20 cellular contexts compared by ENCODE assay signal in the genomic region with DNA sequence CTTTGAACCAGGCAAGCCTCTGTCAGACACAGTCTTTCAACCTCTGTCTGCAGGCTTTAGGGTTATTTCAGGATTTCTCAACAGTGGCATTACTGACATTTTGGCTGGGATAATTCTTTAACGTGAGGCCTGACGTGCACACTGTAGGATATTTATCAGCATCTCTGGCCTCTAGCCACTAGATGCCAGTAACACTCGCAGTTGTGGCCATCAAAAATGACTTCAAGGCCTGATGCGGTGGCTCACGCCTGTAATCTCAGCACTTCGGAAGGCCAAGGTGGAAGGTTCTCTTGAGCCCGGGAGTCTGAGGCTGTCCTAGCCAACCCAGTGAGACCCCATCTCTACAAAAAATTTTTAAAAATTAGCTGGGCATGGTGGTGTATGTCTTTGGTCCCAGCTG.
DNase-seq lines count a peak whose midpoint lies in the region; ATAC-seq, FAIRE-seq and TF ChIP-seq lines count a peak whose summit lies in the region.
"Had no signal": no experiment of that assay in that cellular context is flagged by ENCODE, and none has a peak within 500 bp of the region (broad histone marks: within the 10 kb centered on the region; RNA-seq: fewer than 3 reads in every experiment).

No MANE protein-coding gene starts in this region.

- no peaks in the 10 kb centered on the region for H3K79me2 ChIP-seq in H1 (ENCODE audit: control insufficient read depth in 1 of 2, insufficient read depth in 2 of 2, low read length in 2 of 2)
- no peaks in the 10 kb centered on the region for H3K79me2 ChIP-seq in PC-9 (ENCODE audit: low read depth)

- no peak overlapping the region for H3K4me2 ChIP-seq in H1 (ENCODE audit: insufficient read depth in 1 of 2, low read depth in 2 of 2, low read length in 2 of 2)
- no peak overlapping the region for H3K4me2 ChIP-seq in PC-9
- H3K4me2 ChIP-seq: GM23338 had no signal

- no peak overlapping the region for H3K4me3 ChIP-seq in HEK293 (ENCODE audit: low read depth, low read length)
- H3K4me3 ChIP-seq in Panc1 (ENCODE audit: low read depth in 2 of 2, low read length in 2 of 2), result no peak overlapping the region
- H3K4me3 ChIP-seq in H1 (ENCODE audit: extremely low read depth in 1 of 4, insufficient read depth in 2 of 4, low read depth in 3 of 4, low read length in 4 of 4), result no peak overlapping the region
- H3K4me3 ChIP-seq in dorsolateral prefrontal cortex, result no peak overlapping the region
- no peak overlapping the region for H3K4me3 ChIP-seq in PC-9
- H3K4me3 ChIP-seq: GM23338 had no signal

- H3K27me3 ChIP-seq in Panc1 (ENCODE audit: control insufficient read depth, insufficient read depth, low read length) (no peaks in the 10 kb centered on the region), H1 (replicated peaks in 1 of 4; ENCODE audit: control insufficient read depth in 3 of 4, extremely low read depth in 1 of 4, insufficient read depth in 3 of 4, low read length in 3 of 4) (no peaks in the 10 kb centered on the region), dorsolateral prefrontal cortex (no peaks in the 10 kb centered on the region), PC-9 (ENCODE audit: insufficient read depth, low read depth) (no peaks in the 10 kb centered on the region)

- H3K14ac ChIP-seq in H1 (ENCODE audit: insufficient read length), result no peak overlapping the region

- H3F3A ChIP-seq in PC-9 (ENCODE audit: insufficient read depth, low read depth), result peaks cover 37% of the 10 kb centered on the region

- intact Hi-C loops in Panc1 (cut with micrococcal nuclease; ENCODE audit: unreplicated experiment) (no loop called here), dorsolateral prefrontal cortex (cut with DNase I) (no loop called here), PC-9 (cut with micrococcal nuclease; ENCODE audit: unreplicated experiment) (no loop called here)

- no peak for ATAC-seq in Panc1
- ATAC-seq: CD8-positive, alpha-beta T cell; GM23338 had no signal

- H3K4me1 ChIP-seq in HEK293 (ENCODE audit: control insufficient read depth, insufficient read depth, low read length), result peaks cover 6% of the 10 kb centered on the region; the same call in 1 of the 2 replicates
- peaks cover 13% of the 10 kb centered on the region for H3K4me1 ChIP-seq in Panc1 (ENCODE audit: control insufficient read depth, insufficient read depth, low read length)
- H3K4me1 ChIP-seq in H1 (replicated peaks in 1 of 4; ENCODE audit: control insufficient read depth in 3 of 4, insufficient read depth in 4 of 4, low read length in 3 of 4), result no peaks in the 10 kb centered on the region
- H3K4me1 ChIP-seq in PC-9 (replicated peaks; ENCODE audit: insufficient read depth), result peaks cover 44% of the 10 kb centered on the region

- no peaks in the 10 kb centered on the region; the same call in 1 of the 2 replicates for H3K23me2 ChIP-seq in H1 (ENCODE audit: low read depth, low read length)

- CTCF ChIA-PET in HEK293 (lab: Yijun Ruan, JAX), result interaction anchor here (0.6 to 1.3 kb wide), 2 partner anchors 25 to 33 kb away, joined by 3 read pairs; no protein-coding TSS in a partner anchor
- CTCF ChIA-PET in Panc1 (lab: Charles Lee), result no interaction called here
- CTCF ChIA-PET in H1 (lab: Charles Lee; ENCODE audit: partially characterized antibody), result no interaction called here
- CTCF ChIA-PET in PC-9 (lab: Charles Lee), result no interaction called here

- no peak for TF ChIP-seq EP300 in H1 (IDR thresholded peaks at IDR 0.05; ENCODE audit: borderline replicate concordance in 1 of 2, low read depth in 2 of 2, low read length in 2 of 2)

- POLR2A ChIA-PET in HEK293 (lab: Yijun Ruan, JAX) (no interaction called here), Panc1 (lab: Charles Lee) (no interaction called here), H1 (lab: Charles Lee; ENCODE audit: partially characterized antibody) (no interaction called here), PC-9 (lab: Charles Lee; ENCODE audit: unreplicated experiment) (no interaction called here)

- H2BK12ac ChIP-seq in H1 (ENCODE audit: low read depth, low read length), result no peak overlapping the region

- peak; percentile 19 to 25; a peak in 3 of 4 replicates for TF ChIP-seq RAD21 in H1 (IDR thresholded peaks at IDR 0.05 in 1 of 2, conservative IDR thresholded peaks at IDR 0.05 in 1 of 2; ENCODE audit: low read depth in 2 of 2, low read length in 2 of 2)

- no peaks in the 10 kb centered on the region for H3K9me2 ChIP-seq in PC-9 (ENCODE audit: insufficient read depth)

- DNase-seq in GM10266 (ENCODE audit: extremely low spot score) (no peak), Panc1 (ENCODE audit: low read depth, low spot score) (no peak), H1 (ENCODE audit: low read depth in 1 of 2, low spot score in 2 of 2) (no peak), dorsolateral prefrontal cortex (no peak), NCI-H446 treated with DMSO at 0.1 percent for 48 hours (lab: John Stamatoyannopoulos, UW) (no peak), PC-9 (no peak), mucosa of gallbladder (ENCODE audit: low spot score) (no peak)
- DNase-seq: CD8-positive, alpha-beta T cell; COR-L47; DMS153; DMS79 treated with DMSO at 0.1 percent for 48 hours; EL; H9; HFFc6; KG1 had no signal

- H2BK20ac ChIP-seq in H1 (ENCODE audit: low read length), result no peak overlapping the region

- no peaks in the 10 kb centered on the region for H3K79me1 ChIP-seq in H1 (ENCODE audit: low read depth, low read length)

- no peak overlapping the region for H3K4ac ChIP-seq in H1 (replicated peaks; ENCODE audit: insufficient read length, low read depth, low read length)

- H4K8ac ChIP-seq in H1 (ENCODE audit: extremely low read depth, insufficient read depth, low read length), result no peak overlapping the region

- H3K36me3 ChIP-seq in HEK293 (ENCODE audit: control insufficient read depth in 2 of 2, insufficient read depth in 1 of 2, low read length in 2 of 2) (no peaks in the 10 kb centered on the region), Panc1 (ENCODE audit: control insufficient read depth, insufficient read depth, low read length) (no peaks in the 10 kb centered on the region), H1 (ENCODE audit: control insufficient read depth in 2 of 4, insufficient read depth in 4 of 4, low read length in 3 of 4) (no peaks in the 10 kb centered on the region), PC-9 (ENCODE audit: low read depth) (no peaks in the 10 kb centered on the region)

- in situ Hi-C loops in Panc1 (cut with HindIII; ENCODE audit: low pct_unique_long_range_greater_than_20kb, low sequenced_read_pairs), result no loop called here

- H3K27ac ChIP-seq in HEK293 (ENCODE audit: extremely low read depth, low read depth, low read length) (no peak overlapping the region), Panc1 (ENCODE audit: low read length) (peak overlapping the region; percentile 60; the same call in 1 of the 2 replicates), H1 (ENCODE audit: low read depth, low read length) (no peak overlapping the region), dorsolateral prefrontal cortex (peak overlapping the region in 3 of 59 donors; percentile 7 to 40 (median 26)), PC-9 (no peak overlapping the region)

- H2BK120ac ChIP-seq in H1 (replicated peaks; ENCODE audit: low read depth, low read length), result no peak overlapping the region

- no peak overlapping the region for H2BK5ac ChIP-seq in H1 (ENCODE audit: low read depth, low read length)

- H3K9ac ChIP-seq in H1 (replicated peaks in 1 of 4; ENCODE audit: extremely low read depth in 1 of 4, low read depth in 3 of 4, low read length in 3 of 4), result no peak overlapping the region

- no peak overlapping the region for H2AK5ac ChIP-seq in H1 (ENCODE audit: low read depth, low read length)

- no peak overlapping the region for H2AFZ ChIP-seq in H1 (ENCODE audit: low read length)
- no peak overlapping the region for H2AFZ ChIP-seq in PC-9
- H2AFZ ChIP-seq: GM23338 had no signal

- H4K91ac ChIP-seq in H1 (replicated peaks; ENCODE audit: insufficient read length, low read length), result no peak overlapping the region

- H3K56ac ChIP-seq in H1 (replicated peaks; ENCODE audit: insufficient read length, low read depth, low read length), result no peak overlapping the region

- no peak overlapping the region for H3K23ac ChIP-seq in H1 (ENCODE audit: insufficient read length)

- 96% methylated on average over 7 of the region's 7 CpGs; no CpG with 5 or more reads in 1 of the 2 experiments for WGBS in H1 (ENCODE audit: extremely low coverage in 1 of 2, insufficient coverage in 1 of 2, insufficient read length in 1 of 2, insufficient replicate concordance in 2 of 2, low coverage in 1 of 2, low lambda C conversion rate in 2 of 2, missing lambda C conversion rate in 1 of 2), 2 experiments

- FAIRE-seq in H1 (lab: Jason Lieb, UNC), result no peak
- FAIRE-seq: A204.1, D721Med, G401.6 had no signal

- no peak overlapping the region for H4K5ac ChIP-seq in H1 (ENCODE audit: insufficient read length, low read depth, low read length)

- TF ChIP-seq CTCF in GM10266 (IDR thresholded peaks at IDR 0.05; ENCODE audit: control insufficient read depth, insufficient read depth, low read depth, missing control alignments) (peak; percentile 14), HEK293 (tag by site-specific recombination; IDR thresholded peaks at IDR 0.05) (no peak), Panc1 (IDR thresholded peaks at IDR 0.05) (no peak), H1 (IDR thresholded peaks at IDR 0.05; ENCODE audit: control extremely low read depth in 1 of 3, insufficient read depth in 1 of 3, low read depth in 1 of 3, low read length in 3 of 3) (no peak), dorsolateral prefrontal cortex (IDR thresholded peaks at IDR 0.05 in 54 of 56, conservative IDR thresholded peaks at IDR 0.05 in 2 of 56; ENCODE audit: low read depth in 1 of 56, partially characterized antibody in 56 of 56) (no peak), PC-9 (conservative IDR thresholded peaks at IDR 0.05) (no peak)

- H4K20me1 ChIP-seq in H1 (replicated peaks in 1 of 2; ENCODE audit: control insufficient read depth in 1 of 2, insufficient read depth in 2 of 2, low read length in 2 of 2), result no peaks in the 10 kb centered on the region
- no peaks in the 10 kb centered on the region for H4K20me1 ChIP-seq in PC-9 (ENCODE audit: insufficient read depth)

- no peak overlapping the region for H3K18ac ChIP-seq in H1 (ENCODE audit: extremely low read depth, low read length)

- H3K9me3 ChIP-seq in HEK293 (ENCODE audit: control insufficient read depth, insufficient read depth, low read depth, low read length), result no peaks in the 10 kb centered on the region
- no peaks in the 10 kb centered on the region for H3K9me3 ChIP-seq in Panc1 (ENCODE audit: control insufficient read depth, insufficient read depth, low read depth, low read length)
- no peaks in the 10 kb centered on the region for H3K9me3 ChIP-seq in H1 (ENCODE audit: insufficient read depth in 2 of 2, low read depth in 1 of 2, low read length in 1 of 2)
- H3K9me3 ChIP-seq in PC-9 (ENCODE audit: insufficient read depth, low read depth), result no peaks in the 10 kb centered on the region

- TF ChIP-seq POLR2A in H1 (IDR thresholded peaks at IDR 0.05; ENCODE audit: control extremely low read depth in 1 of 2, low read depth in 2 of 2, low read length in 2 of 2), result no peak

- no TSS peak for BruUV-seq in Panc1 (replicated peaks; lab: Mats Ljungman, UMichigan)
- no TSS peak for BruUV-seq in PC-9 (replicated peaks; lab: Mats Ljungman, UMichigan)

- no peak overlapping the region for H2BK15ac ChIP-seq in H1 (ENCODE audit: low read length)

TF ChIP-seq in H1, 55 proteins besides CTCF, POLR2A, EP300 and RAD21 (continues in another document):
- no peak for TF ChIP-seq SIX5 (IDR thresholded peaks at IDR 0.05; ENCODE audit: low read depth, low read length)
